ENCODE assay signal across 1 cellular context in genomic region chr12:54294152-54294913, GRCh38.
TF ChIP-seq lines count a peak whose summit lies in the region.

No MANE protein-coding gene starts in this region.

TF ChIP-seq in HepG2, 621 proteins besides CTCF, POLR2A, EP300 and RAD21 (continued from another document and continues in another):
- TF ChIP-seq DBP (CRISPR knock-in tag; IDR thresholded peaks at IDR 0.05; ENCODE audit: not compliant biosample characterization) (no peak), ZNF605 (CRISPR knock-in tag; IDR thresholded peaks at IDR 0.05) (no peak; the same call in 1 of the 2 replicates), ISX (CRISPR knock-in tag; conservative IDR thresholded peaks at IDR 0.05) (no peak), KAT8 (CRISPR knock-in tag; IDR thresholded peaks at IDR 0.05) (no peak), NKX3-1 (CRISPR knock-in tag; IDR thresholded peaks at IDR 0.05) (no peak), ZKSCAN5 (CRISPR knock-in tag; IDR thresholded peaks at IDR 0.05) (peak; percentile 95), ZNF383 (CRISPR knock-in tag; IDR thresholded peaks at IDR 0.05; ENCODE audit: borderline replicate concordance) (no peak), ZNF800 (CRISPR knock-in tag; IDR thresholded peaks at IDR 0.05) (no peak), SOX13 (IDR thresholded peaks at IDR 0.05) (no peak), SOX13 (CRISPR knock-in tag; conservative IDR thresholded peaks at IDR 0.05 in 1 of 2, IDR thresholded peaks at IDR 0.05 in 1 of 2) (peak in 1 of 2 experiments; percentile 49; a peak in 2 of 4 replicates), IKZF4 (CRISPR knock-in tag; IDR thresholded peaks at IDR 0.05; ENCODE audit: borderline replicate concordance, low read depth, not compliant biosample characterization) (peak; percentile 56), GABPB1 (CRISPR knock-in tag; IDR thresholded peaks at IDR 0.05) (no peak), SOX5 (CRISPR knock-in tag; IDR thresholded peaks at IDR 0.05; ENCODE audit: borderline replicate concordance) (peak; percentile 48; the same call in 1 of the 2 replicates), AKAP8 (CRISPR knock-in tag; IDR thresholded peaks at IDR 0.05) (no peak), XRCC5 (optimal IDR thresholded peaks at IDR 0.05; ENCODE audit: low read length) (no peak), FOXM1 (CRISPR knock-in tag; IDR thresholded peaks at IDR 0.05) (no peak), LCORL (IDR thresholded peaks at IDR 0.05) (no peak), LCORL (CRISPR knock-in tag; IDR thresholded peaks at IDR 0.05) (peak; percentile 49), ELK4 (CRISPR knock-in tag; IDR thresholded peaks at IDR 0.05; ENCODE audit: borderline replicate concordance) (no peak), MAF1 (CRISPR knock-in tag; IDR thresholded peaks at IDR 0.05; ENCODE audit: borderline replicate concordance) (no peak), FOXO4 (CRISPR knock-in tag; conservative IDR thresholded peaks at IDR 0.05) (no peak), RARG (CRISPR knock-in tag; IDR thresholded peaks at IDR 0.05; ENCODE audit: low read depth) (no peak), ZNF274 (CRISPR knock-in tag; IDR thresholded peaks at IDR 0.05) (0 out of 2 replicates have a peak, but pooled peaks have one; percentile 45), ZNF280D (CRISPR knock-in tag; IDR thresholded peaks at IDR 0.05) (peak; percentile 73; the same call in 1 of the 2 replicates), MTF2 (CRISPR knock-in tag; IDR thresholded peaks at IDR 0.05; ENCODE audit: borderline replicate concordance) (no peak), POLR2G (IDR thresholded peaks at IDR 0.05; ENCODE audit: low read depth, low read length) (peak; percentile 64), ZNF44 (CRISPR knock-in tag; IDR thresholded peaks at IDR 0.05) (peak; percentile 72; the same call in 1 of the 2 replicates), ZNF362 (CRISPR knock-in tag; IDR thresholded peaks at IDR 0.05; ENCODE audit: borderline replicate concordance) (peak; percentile 87), SPEN (CRISPR knock-in tag; IDR thresholded peaks at IDR 0.05; ENCODE audit: low read depth) (0 out of 2 replicates have a peak, but pooled peaks have one; percentile 20), NFYB (CRISPR knock-in tag; IDR thresholded peaks at IDR 0.05) (no peak), DMAP1 (CRISPR knock-in tag; IDR thresholded peaks at IDR 0.05) (peak; percentile 13; the same call in 1 of the 2 replicates), ZNF713 (CRISPR knock-in tag; IDR thresholded peaks at IDR 0.05) (no peak), SSRP1 (CRISPR knock-in tag; IDR thresholded peaks at IDR 0.05) (0 out of 2 replicates have a peak, but pooled peaks have one; percentile 71), THAP8 (CRISPR knock-in tag; IDR thresholded peaks at IDR 0.05; ENCODE audit: borderline replicate concordance) (no peak), ZNF318 (CRISPR knock-in tag; IDR thresholded peaks at IDR 0.05) (no peak), ZNF446 (CRISPR knock-in tag; IDR thresholded peaks at IDR 0.05) (0 out of 2 replicates have a peak, but pooled peaks have one; percentile 35), ZKSCAN8 (CRISPR knock-in tag; IDR thresholded peaks at IDR 0.05; ENCODE audit: borderline replicate concordance) (no peak), ZNF180 (CRISPR knock-in tag; IDR thresholded peaks at IDR 0.05; ENCODE audit: borderline replicate concordance, low read depth) (no peak), EEA1 (CRISPR knock-in tag; IDR thresholded peaks at IDR 0.05; ENCODE audit: borderline replicate concordance) (no peak), MEIS2 (CRISPR knock-in tag; IDR thresholded peaks at IDR 0.05) (no peak), ZNF768 (CRISPR knock-in tag; IDR thresholded peaks at IDR 0.05) (peak; percentile 56; the same call in 1 of the 2 replicates), ZNF660 (CRISPR knock-in tag; IDR thresholded peaks at IDR 0.05; ENCODE audit: borderline replicate concordance, low read depth) (no peak), TFAP4 (IDR thresholded peaks at IDR 0.05; ENCODE audit: borderline replicate concordance, low read depth) (peak; percentile 67; the same call in 1 of the 2 replicates), ZNF720 (CRISPR knock-in tag; IDR thresholded peaks at IDR 0.05) (no peak), SRY (CRISPR knock-in tag; IDR thresholded peaks at IDR 0.05) (no peak), PHF5A (CRISPR knock-in tag; IDR thresholded peaks at IDR 0.05; ENCODE audit: low read depth, unreplicated experiment) (peak; percentile 43)
